8 cellular contexts compared by ENCODE assay signal in the genomic region with DNA sequence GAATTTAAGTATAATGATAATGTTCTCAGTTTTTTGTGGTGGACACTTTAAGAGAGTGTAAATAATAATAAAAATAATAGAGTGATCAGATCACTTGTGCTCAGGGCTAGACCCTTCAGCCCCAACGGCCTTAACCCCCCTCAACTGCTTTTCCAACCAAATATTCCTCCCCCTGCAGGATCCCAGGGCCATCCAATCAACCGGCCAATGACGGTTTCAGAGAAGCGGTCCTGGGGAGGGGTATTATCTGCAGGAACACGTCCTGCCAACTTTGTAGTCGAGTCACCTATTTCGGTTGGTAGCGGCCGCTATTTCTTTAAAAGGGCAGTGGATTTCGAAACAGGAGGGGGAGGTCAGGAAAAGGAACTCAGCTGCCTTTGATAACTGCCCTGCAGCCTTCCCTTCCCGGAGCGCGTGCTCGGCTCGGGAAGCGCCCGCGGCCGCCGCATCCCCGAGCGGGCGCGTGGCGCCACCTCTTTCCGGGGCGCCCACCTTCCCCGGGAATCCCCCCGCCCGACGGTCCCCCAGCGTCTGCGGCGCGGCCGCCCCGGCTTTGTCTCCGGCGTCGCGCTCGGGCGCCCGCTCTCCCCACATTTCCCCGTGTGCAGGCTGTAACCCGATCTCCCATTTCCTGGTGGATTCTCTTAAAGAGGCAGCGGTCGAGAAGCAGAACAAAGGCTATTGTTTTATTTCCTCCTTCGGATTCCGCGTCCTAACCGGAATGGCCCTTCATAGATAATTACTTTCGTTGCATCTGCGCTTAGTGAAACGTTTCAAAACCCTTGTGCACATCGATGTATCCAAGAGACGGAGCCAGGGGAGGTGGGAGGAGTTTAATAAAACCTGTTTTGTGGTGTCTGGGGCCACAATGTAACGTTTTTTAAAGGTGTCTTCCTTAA. TPM values are rescaled to one million over a fixed set of nuclear protein-coding genes. Genes with fewer than 3 reads are reported as not detected.
DNase-seq lines count a peak whose midpoint lies in the region; ATAC-seq lines count a peak whose summit lies in the region.

No MANE protein-coding gene starts in this region.

- CTCF ChIA-PET in CD4-positive, alpha-beta memory T cell (lab: Charles Lee; ENCODE audit: partially characterized antibody) = interaction anchor here (0.9 to 2.6 kb wide), 3 partner anchors 83 to 384 kb away, joined by 3 to 16 read pairs (median 3); no protein-coding TSS in a partner anchor
- CTCF ChIA-PET in activated CD8-positive, alpha-beta T cell treated with anti-CD3 and anti-CD28 coated beads, Interleukin-2, amount 10 ng/mL, durations not matched to agents 7 days and 5 days (lab: Charles Lee) = interaction anchor here (0.9 to 1.8 kb wide), 4 partner anchors 103 to 385 kb away, joined by 3 to 8 read pairs (median 5); no protein-coding TSS in a partner anchor

- peak overlapping the region; percentile 59 to 97 for H3K4me3 ChIP-seq in CD4-positive, alpha-beta memory T cell (ENCODE audit: low read length in 2 of 2)
- H3K4me3 ChIP-seq in effector memory CD4-positive, alpha-beta T cell (ENCODE audit: insufficient read depth, low read depth, low read length, poor library complexity, severe bottlenecking) = peak overlapping the region; percentile 92

- H3K9me3 ChIP-seq in CD4-positive, alpha-beta memory T cell (ENCODE audit: control insufficient read depth in 1 of 2, low read length in 2 of 2) = no peaks in the 10 kb centered on the region
- H3K9me3 ChIP-seq in effector memory CD4-positive, alpha-beta T cell (ENCODE audit: control insufficient read depth, low read length) = no peaks in the 10 kb centered on the region

- H3K4me1 Mint-ChIP-seq in CD4-positive, alpha-beta memory T cell = peaks cover 21 to 45% (median 27%) of the 10 kb centered on the region in 4 donors
- H3K4me1 Mint-ChIP-seq in activated CD8-positive, alpha-beta T cell treated with anti-CD3 and anti-CD28 coated beads, Interleukin-2, amount 10 ng/mL, durations not matched to agents 7 days and 5 days (ENCODE audit: low read depth) = peaks cover 30% of the 10 kb centered on the region

- peak overlapping the region; percentile 91 to 98 (median 94) for H3K4me3 Mint-ChIP-seq in CD4-positive, alpha-beta memory T cell
- peak overlapping the region; percentile 90 for H3K4me3 Mint-ChIP-seq in activated CD8-positive, alpha-beta T cell treated with anti-CD3 and anti-CD28 coated beads, Interleukin-2, amount 10 ng/mL, durations not matched to agents 7 days and 5 days

- no peaks in the 10 kb centered on the region for H3K36me3 ChIP-seq in CD4-positive, alpha-beta memory T cell (ENCODE audit: insufficient read depth, low read length)
- H3K36me3 ChIP-seq in effector memory CD4-positive, alpha-beta T cell (ENCODE audit: control insufficient read depth, insufficient read depth, low read length) = no peaks in the 10 kb centered on the region

- H3K27me3 Mint-ChIP-seq in CD4-positive, alpha-beta memory T cell = no peaks in the 10 kb centered on the region
- peaks cover 8% of the 10 kb centered on the region for H3K27me3 Mint-ChIP-seq in activated CD8-positive, alpha-beta T cell treated with anti-CD3 and anti-CD28 coated beads, Interleukin-2, amount 10 ng/mL, durations not matched to agents 7 days and 5 days (ENCODE audit: low read depth)

- H3K9me3 Mint-ChIP-seq in CD4-positive, alpha-beta memory T cell = no peaks in the 10 kb centered on the region
- no peaks in the 10 kb centered on the region for H3K9me3 Mint-ChIP-seq in activated CD8-positive, alpha-beta T cell treated with anti-CD3 and anti-CD28 coated beads, Interleukin-2, amount 10 ng/mL, durations not matched to agents 7 days and 5 days (ENCODE audit: insufficient read depth)

- H3K36me3 Mint-ChIP-seq in CD4-positive, alpha-beta memory T cell = peaks cover 0 to 21% of the 10 kb centered on the region in 2 donors
- H3K36me3 Mint-ChIP-seq in activated CD8-positive, alpha-beta T cell treated with anti-CD3 and anti-CD28 coated beads, Interleukin-2, amount 10 ng/mL, durations not matched to agents 7 days and 5 days (ENCODE audit: low read depth) = peaks cover 7% of the 10 kb centered on the region

- peak; percentile 31 for ATAC-seq in GM19397 (IDR thresholded peaks at IDR 0.05; ENCODE audit: unreplicated experiment)
- peak; percentile 17 for ATAC-seq in HG03565 (IDR thresholded peaks at IDR 0.05; ENCODE audit: unreplicated experiment)
- peak; percentile 45 for ATAC-seq in activated CD8-positive, alpha-beta T cell treated with anti-CD3 and anti-CD28 coated beads, Interleukin-2, amount 10 ng/mL, durations not matched to agents 7 days and 5 days

- H3K27ac Mint-ChIP-seq in CD4-positive, alpha-beta memory T cell = peak overlapping the region; percentile 85 to 98 (median 96)
- H3K27ac Mint-ChIP-seq in activated CD8-positive, alpha-beta T cell treated with anti-CD3 and anti-CD28 coated beads, Interleukin-2, amount 10 ng/mL, durations not matched to agents 7 days and 5 days = peak overlapping the region; percentile 94

- H3K27me3 ChIP-seq in CD4-positive, alpha-beta memory T cell (ENCODE audit: insufficient read depth, low read length) = no peaks in the 10 kb centered on the region
- no peaks in the 10 kb centered on the region for H3K27me3 ChIP-seq in effector memory CD4-positive, alpha-beta T cell (replicated peaks; ENCODE audit: control insufficient read depth, insufficient read depth, low read length, poor library complexity, severe bottlenecking)

- intact Hi-C loops in CD4-positive, alpha-beta memory T cell (cut with micrococcal nuclease) = loop anchor here (1.0 to 2.0 kb wide), 4 partner anchors 26 to 385 kb away; no protein-coding TSS in a partner anchor

- POLR2A ChIA-PET in CD4-positive, alpha-beta memory T cell (lab: Charles Lee; ENCODE audit: partially characterized antibody) = interaction anchor here (0.6 to 3.3 kb wide), 17 partner anchors 10 to 708 kb away, joined by 3 to 44 read pairs (median 7); a partner anchor contains a TSS
- POLR2A ChIA-PET in activated CD8-positive, alpha-beta T cell treated with anti-CD3 and anti-CD28 coated beads, Interleukin-2, amount 10 ng/mL, durations not matched to agents 7 days and 5 days (lab: Charles Lee) = interaction anchor here (0.9 to 1.7 kb wide), 12 partner anchors 10 to 383 kb away, joined by 3 to 15 read pairs (median 4); no protein-coding TSS in a partner anchor

- peak; percentile 75 to 82 (median 78) for DNase-seq in CD4-positive, alpha-beta memory T cell
- DNase-seq in NCI-H774 (lab: John Stamatoyannopoulos, UW) (peak; percentile 75), medulla oblongata (ENCODE audit: extremely low spot score) (peak; percentile 83)
- peak; percentile 77 for DNase-seq in activated CD8-positive, alpha-beta T cell treated with anti-CD3 and anti-CD28 coated beads, Interleukin-2, amount 10 ng/mL, durations not matched to agents 7 days and 5 days
- DNase-seq in effector memory CD4-positive, alpha-beta T cell = peak; percentile 61 to 64 (median 63)
- DNase-seq in stimulated activated CD8-positive, alpha-beta memory T cell treated with anti-CD3 and anti-CD28 coated beads, Interleukin-12 subunit alpha, Interleukin-12 subunit beta, amount 100 ng/mL, for 24 hours (ENCODE audit: extremely low read depth) = peak; percentile 46

- peaks cover 29% of the 10 kb centered on the region for H3K4me1 ChIP-seq in CD4-positive, alpha-beta memory T cell (ENCODE audit: insufficient read depth, low read length)
- peaks cover 18% of the 10 kb centered on the region for H3K4me1 ChIP-seq in effector memory CD4-positive, alpha-beta T cell (ENCODE audit: control insufficient read depth, insufficient read depth, low read length, poor library complexity, severe bottlenecking)

- H3K27ac ChIP-seq in CD4-positive, alpha-beta memory T cell (ENCODE audit: low read depth, low read length) = peak overlapping the region; percentile 79
- peak overlapping the region; percentile 81 for H3K27ac ChIP-seq in effector memory CD4-positive, alpha-beta T cell (ENCODE audit: insufficient read depth, low read length, poor library complexity, severe bottlenecking)

RNA-seq across cellular contexts. Expression of a gene that starts 0.7 kb away (rescaled TPM):
- total RNA-seq in CD4-positive, alpha-beta memory T cell = 10 to 100 TPM; 41.3 to 43.9 TPM
- 10 to 100 TPM in 1 of 2 donors, 1 to 10 TPM in 1; 3.3 to 10.1 TPM for polyA plus RNA-seq in CD4-positive, alpha-beta memory T cell
- total RNA-seq in activated CD8-positive, alpha-beta T cell treated with anti-CD3 and anti-CD28 coated beads, Interleukin-2, amount 10 ng/mL, durations not matched to agents 7 days and 5 days = 10 to 100 TPM; 22.1 to 26.1 TPM

Comparison
In these comparisons a context has a peak if more than half of its experiments do, and no peak if none do; other contexts are left out.
1. Peak in every context shown above with its lines: DNase-seq, ATAC-seq, H3K4me3 ChIP-seq and H3K27ac ChIP-seq.